In genomic region chr17:79607941-79608728, GRCh38 we compare ENCODE assay signal across 9 cellular contexts. TPM values are rescaled to one million over a fixed set of nuclear protein-coding genes. Genes with fewer than 3 reads are reported as not detected.
DNase-seq lines count a peak whose midpoint lies in the region; ATAC-seq and TF ChIP-seq lines count a peak whose summit lies in the region.
"Had no signal": no experiment of that assay in that cellular context is flagged by ENCODE, and none has a peak within 500 bp of the region (broad histone marks: within the 10 kb centered on the region; RNA-seq: fewer than 3 reads in every experiment).

No MANE protein-coding gene starts in this region.

- H3K4me1 Mint-ChIP-seq in endothelial cell (ENCODE audit: unreplicated experiment) (peaks cover 2% of the 10 kb centered on the region), neural crest cell (peaks cover 4% of the 10 kb centered on the region)
- H3K4me1 Mint-ChIP-seq in effector memory CD8-positive, alpha-beta T cell (ENCODE audit: low read depth in 2 of 2): no peaks in the 10 kb centered on the region

- H3K9me3 ChIP-seq in MG63: no peaks in the 10 kb centered on the region

- no peaks in the 10 kb centered on the region for H3K36me3 Mint-ChIP-seq in endothelial cell (ENCODE audit: low read depth, unreplicated experiment)
- no peaks in the 10 kb centered on the region for H3K36me3 Mint-ChIP-seq in neural crest cell (ENCODE audit: low read depth)
- peaks cover 3% of the 10 kb centered on the region for H3K36me3 Mint-ChIP-seq in effector memory CD8-positive, alpha-beta T cell (ENCODE audit: insufficient read depth)

- no peak for ATAC-seq in effector memory CD8-positive, alpha-beta T cell (replicated peaks)
- ATAC-seq in omental fat pad (ENCODE audit: low FRiP score) (no peak), GM19455 (IDR thresholded peaks at IDR 0.05; ENCODE audit: unreplicated experiment) (no peak)

- H3K27ac Mint-ChIP-seq in endothelial cell (ENCODE audit: unreplicated experiment) (no peak overlapping the region), neural crest cell (ENCODE audit: unreplicated experiment) (no peak overlapping the region)
- H3K27ac Mint-ChIP-seq in effector memory CD8-positive, alpha-beta T cell: no peak overlapping the region

- H3K36me3 ChIP-seq in MG63: no peaks in the 10 kb centered on the region

- H3K9me3 Mint-ChIP-seq in endothelial cell (ENCODE audit: unreplicated experiment) (no peaks in the 10 kb centered on the region), neural crest cell (no peaks in the 10 kb centered on the region)
- H3K9me3 Mint-ChIP-seq in effector memory CD8-positive, alpha-beta T cell: no peaks in the 10 kb centered on the region

- H3K27me3 ChIP-seq in MG63: peaks cover 77% of the 10 kb centered on the region

- DNase-seq in EL: peak; percentile 14
- peak; percentile 61 for DNase-seq in MG63
- peak; percentile 87 for DNase-seq in endothelial cell (ENCODE audit: low spot score)
- peak; percentile 50 for DNase-seq in neural crest cell (ENCODE audit: low read depth, low spot score)
- DNase-seq in effector memory CD8-positive, alpha-beta T cell: no peak
- DNase-seq in midbrain (lab: John Stamatoyannopoulos, UW): no peak
- DNase-seq in omental fat pad (ENCODE audit: low spot score): no peak
- DNase-seq: MV-4-11 had no signal

- H3K4me3 Mint-ChIP-seq in endothelial cell (ENCODE audit: unreplicated experiment) (no peak overlapping the region), neural crest cell (no peak overlapping the region)
- H3K4me3 Mint-ChIP-seq in effector memory CD8-positive, alpha-beta T cell: no peak overlapping the region

- no peak overlapping the region for H3K4me3 ChIP-seq in MG63

- TF ChIP-seq CTCF in endothelial cell (IDR thresholded peaks at IDR 0.05; ENCODE audit: unreplicated experiment) (no peak), neural crest cell (conservative IDR thresholded peaks at IDR 0.05) (no peak), omental fat pad (IDR thresholded peaks at IDR 0.05) (no peak)

- H3K27me3 Mint-ChIP-seq in endothelial cell (ENCODE audit: unreplicated experiment): peaks cover 18% of the 10 kb centered on the region
- peaks cover 80% of the 10 kb centered on the region for H3K27me3 Mint-ChIP-seq in neural crest cell (ENCODE audit: low read depth)
- H3K27me3 Mint-ChIP-seq in effector memory CD8-positive, alpha-beta T cell: peaks cover 55 to 73% of the 10 kb centered on the region in 2 donors

RNA-seq across cellular contexts. Expression of gene RBFOX3, which starts 2.7 kb away (rescaled TPM):
- total RNA-seq in MG63 (2014; rRNA removed; shearing (Covaris generic); ENCODE audit: low replicate concordance): not detected in 2 replicates
- 2.3 TPM for total RNA-seq in endothelial cell (ENCODE audit: unreplicated experiment)
- total RNA-seq in neural crest cell: 0.19 and 0.50 TPM in 2 replicates
- total RNA-seq in omental fat pad: not detected

Comparison
In these comparisons a context has a peak if more than half of its experiments do, and no peak if none do; other contexts are left out.
1. DNase-seq: peak in EL (single experiment), MG63 (single experiment), endothelial cell (single experiment) and neural crest cell (single experiment); none in effector memory CD8-positive, alpha-beta T cell (0 of 3), midbrain (single experiment) and omental fat pad (single experiment).